Comparison of ENCODE assay signal across 8 cellular contexts in genomic region chr1:26145041-26145959, GRCh38. TPM values are rescaled to one million over a fixed set of nuclear protein-coding genes. Genes with fewer than 3 reads are reported as not detected.
DNase-seq lines count a peak whose midpoint lies in the region; ATAC-seq, FAIRE-seq and TF ChIP-seq lines count a peak whose summit lies in the region.

No MANE protein-coding gene starts in this region.

- H3K4me3 ChIP-seq in adipocyte (ENCODE audit: low read length) = no peak overlapping the region

- no peaks in the 10 kb centered on the region for H3K36me3 ChIP-seq in adipocyte (ENCODE audit: control insufficient read depth, insufficient read depth, low read length, severe bottlenecking)

- intact Hi-C loops in left cardiac atrium (cut with DNase I) = loop anchor here (2.0 to 5.0 kb wide), 3 partner anchors 38 to 108 kb away; no protein-coding TSS in a partner anchor

- H3K27me3 ChIP-seq in adipocyte (replicated peaks; ENCODE audit: control insufficient read depth, insufficient read depth, low read length) = peaks cover 39% of the 10 kb centered on the region

- no peaks in the 10 kb centered on the region for H3K9me3 ChIP-seq in adipocyte (ENCODE audit: control insufficient read depth, low read length)

- no peaks in the 10 kb centered on the region for H3K4me1 ChIP-seq in adipocyte (ENCODE audit: control insufficient read depth, insufficient read depth, low read length)

- peak; percentile 90 for FAIRE-seq in GM12892 (lab: Jason Lieb, UNC)

- no peak for TF ChIP-seq POLR2A in GM12892 (IDR thresholded peaks at IDR 0.05; ENCODE audit: low read depth, low read length)

- peak; percentile 91 to 95 for ATAC-seq in left cardiac atrium
- ATAC-seq in HG03378 (IDR thresholded peaks at IDR 0.05; ENCODE audit: unreplicated experiment) = no peak
- ATAC-seq in HG02981 (IDR thresholded peaks at IDR 0.05; ENCODE audit: unreplicated experiment) = no peak

- no peak for DNase-seq in GM12892 (ENCODE audit: insufficient read length)
- peak; percentile 75 for DNase-seq in NCI-H146 treated with DMSO at 0.1 percent for 48 hours (lab: John Stamatoyannopoulos, UW; ENCODE audit: unreplicated experiment)
- DNase-seq in T-helper 1 cell = peak; percentile 42 to 70 (median 60)
- peak; percentile 94 for DNase-seq in adipocyte (ENCODE audit: low read depth)
- peak; percentile 81 for DNase-seq in left cardiac atrium
- DNase-seq in renal cortical epithelial cell (ENCODE audit: low read depth) = peak; percentile 74

- H3K9ac ChIP-seq in adipocyte (ENCODE audit: low read length) = no peak overlapping the region

RNA-seq across cellular contexts. Expression of gene FAM110D, which starts 13.6 kb away (rescaled TPM):
- polyA plus RNA-seq in GM12892 (2012; ENCODE audit: missing spikeins) = not detected
- total RNA-seq in left cardiac atrium = 1 to 10 TPM; 5.2 to 5.3 TPM
- not detected in 2 replicates for total RNA-seq in renal cortical epithelial cell

RNA-seq across cellular contexts. Expression of gene C1orf232, which starts 23.5 kb away (rescaled TPM):
- polyA plus RNA-seq in GM12892 (2012; ENCODE audit: missing spikeins) = not detected
- total RNA-seq in left cardiac atrium = not detected
- total RNA-seq in renal cortical epithelial cell = not detected in 2 replicates

RNA-seq across cellular contexts. Expression of gene ZNF593, which starts 24.4 kb away (rescaled TPM):
- 15.1 TPM for polyA plus RNA-seq in GM12892 (2012; ENCODE audit: missing spikeins)
- 10 to 100 TPM; 13.4 to 24.3 TPM for total RNA-seq in left cardiac atrium
- total RNA-seq in renal cortical epithelial cell = 6.7 and 15.6 TPM in 2 replicates

RNA-seq across cellular contexts. Expression of gene ZNF593OS, which starts 26.3 kb away (rescaled TPM):
- polyA plus RNA-seq in GM12892 (2012; ENCODE audit: missing spikeins) = 0.76 TPM
- total RNA-seq in left cardiac atrium = not detected
- not detected in 2 replicates for total RNA-seq in renal cortical epithelial cell

RNA-seq across cellular contexts. Expression of gene CNKSR1, which starts 32.0 kb away (rescaled TPM):
- 1.1 TPM for polyA plus RNA-seq in GM12892 (2012; ENCODE audit: missing spikeins)
- under 1 TPM; 0.60 to 0.85 TPM for total RNA-seq in left cardiac atrium
- 5.2 and 6.4 TPM in 2 replicates for total RNA-seq in renal cortical epithelial cell

Comparison
In these comparisons a context has a peak if more than half of its experiments do, and no peak if none do; other contexts are left out.
1. ATAC-seq: peak in left cardiac atrium (2 of 2); none in HG03378 (single experiment) and HG02981 (single experiment).